Comparison of ENCODE assay signal across 39 cellular contexts in the genomic region with DNA sequence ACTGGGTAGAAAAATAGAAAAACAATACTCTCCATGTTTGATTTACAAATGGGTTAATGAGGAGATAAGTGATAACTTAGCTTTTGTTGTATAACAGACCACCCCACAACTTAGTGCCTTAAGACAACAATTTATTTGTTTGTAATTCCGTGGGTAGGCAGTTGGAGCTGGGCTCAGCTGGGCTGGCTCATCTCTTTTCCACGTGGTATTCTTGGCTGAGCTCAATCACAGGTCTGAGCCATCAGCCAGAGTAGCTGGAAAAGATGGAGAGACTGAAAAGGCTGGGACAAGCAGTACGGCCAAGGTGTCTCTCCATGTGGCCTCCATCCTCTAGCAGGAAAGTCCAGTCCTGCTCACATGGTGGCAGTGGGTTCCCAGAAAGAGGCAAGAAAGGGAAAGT. TPM values are rescaled to one million over a fixed set of nuclear protein-coding genes. Genes with fewer than 3 reads are reported as not detected.
"Had no signal": no experiment of that assay in that cellular context is flagged by ENCODE, and none has a peak within 500 bp of the region (broad histone marks: within the 10 kb centered on the region; RNA-seq: fewer than 3 reads in every experiment).

No MANE protein-coding gene starts in this region.

- H3K36me3 ChIP-seq: MG63 had no signal

- H3K9me3 ChIP-seq: MG63 had no signal

- DNase-seq: Karpas-422, Kasumi-1, MG63, MM.1S, MV-4-11, NCI-H1048, NCI-H1092, NCI-H1092 treated with DMSO at 0.1 percent for 48 hours, NCI-H1105, NCI-H1105 treated with DMSO at 0.1 percent for 48 hours, NCI-H1417, NCI-H1417 treated with DMSO at 0.1 percent for 48 hours, NCI-H1436, NCI-H1436 treated with DMSO at 0.1 percent for 48 hours, NCI-H146, NCI-H1694, NCI-H1694 treated with DMSO at 0.1 percent for 48 hours, NCI-H187, NCI-H187 treated with DMSO at 0.1 percent for 48 hours, NCI-H1930, NCI-H2029, NCI-H2029 treated with DMSO at 0.1 percent for 48 hours, NCI-H2081, NCI-H2081 treated with DMSO at 0.1 percent for 48 hours, NCI-H2107, NCI-H2171, NCI-H2171 treated with DMSO at 0.1 percent for 48 hours, NCI-H2227 treated with DMSO at 0.1 percent for 48 hours, NCI-H226, NCI-H345, NCI-H446, NCI-H446 treated with DMSO at 0.1 percent for 48 hours, NCI-H510A, NCI-H510A treated with DMSO at 0.1 percent for 48 hours, NCI-H524 had no signal

- H3K27me3 ChIP-seq: MG63 had no signal

- H3K4me3 ChIP-seq: MG63 had no signal

RNA-seq across cellular contexts. Expression of a gene that starts 32.2 kb away (rescaled TPM):
- total RNA-seq: LHCN-M2, M059J, MCF 10A, NCI-H460 had no signal
